Comparison of ENCODE assay signal across 11 cellular contexts in genomic region chr20:1888796-1889463, GRCh38. TPM values are rescaled to one million over a fixed set of nuclear protein-coding genes. Genes with fewer than 3 reads are reported as not detected.
DNase-seq lines count a peak whose midpoint lies in the region; ATAC-seq and TF ChIP-seq lines count a peak whose summit lies in the region.
"Had no signal": no experiment of that assay in that cellular context is flagged by ENCODE, and none has a peak within 500 bp of the region (broad histone marks: within the 10 kb centered on the region; RNA-seq: fewer than 3 reads in every experiment).

No MANE protein-coding gene starts in this region.

- no peaks in the 10 kb centered on the region for H3K36me3 Mint-ChIP-seq in activated CD8-positive, alpha-beta memory T cell treated with anti-CD3 and anti-CD28 coated beads, Interleukin-2, amount 10 ng/mL, durations not matched to agents 7 days and 5 days

- no peaks in the 10 kb centered on the region for H3K9me3 ChIP-seq in right lobe of liver
- no peaks in the 10 kb centered on the region for H3K9me3 ChIP-seq in stomach
- H3K9me3 ChIP-seq: MG63 had no signal

- 69% methylated on average over 3 of the region's 7 CpGs for WGBS in right lobe of liver (ENCODE audit: insufficient coverage, low coverage, low lambda C conversion rate, missing lambda C conversion rate)
- 51 to 83% (median 59%) methylated on average over 2 to 7 of the region's 7 CpGs for WGBS in stomach, 5 donors

- TF ChIP-seq EP300 in stomach (IDR thresholded peaks at IDR 0.05) = no peak

- H3K4me1 ChIP-seq in right lobe of liver (peaks cover 0 to 30% (median 8%) of the 10 kb centered on the region in 4 donors), stomach (peaks cover 0 to 37% (median 16%) of the 10 kb centered on the region in 4 donors)

- no peak overlapping the region for H3K4me3 Mint-ChIP-seq in activated CD8-positive, alpha-beta memory T cell treated with anti-CD3 and anti-CD28 coated beads, Interleukin-2, amount 10 ng/mL, durations not matched to agents 7 days and 5 days
- H3K4me3 Mint-ChIP-seq: activated T-helper 17 cell treated with anti-CD3 and anti-CD28 coated beads, Interleukin-2, amount 50 U/mL, for 72 hours had no signal

- H3K27me3 ChIP-seq in dorsolateral prefrontal cortex (no peaks in the 10 kb centered on the region), right lobe of liver (no peaks in the 10 kb centered on the region), stomach (peaks cover 0 to 5% (median 0%) of the 10 kb centered on the region in 3 donors)
- H3K27me3 ChIP-seq: MG63 had no signal

- ATAC-seq in right lobe of liver (peak; percentile 45 to 75 (median 70)), GM18870 (IDR thresholded peaks at IDR 0.05; ENCODE audit: unreplicated experiment) (no peak)
- no peak for ATAC-seq in activated CD8-positive, alpha-beta memory T cell treated with anti-CD3 and anti-CD28 coated beads, Interleukin-2, amount 10 ng/mL, durations not matched to agents 7 days and 5 days
- ATAC-seq: activated T-helper 17 cell treated with anti-CD3 and anti-CD28 coated beads, Interleukin-2, amount 50 U/mL, for 72 hours had no signal

- H3K27ac Mint-ChIP-seq in activated CD8-positive, alpha-beta memory T cell treated with anti-CD3 and anti-CD28 coated beads, Interleukin-2, amount 10 ng/mL, durations not matched to agents 7 days and 5 days = no peak overlapping the region
- H3K27ac Mint-ChIP-seq: activated T-helper 17 cell treated with anti-CD3 and anti-CD28 coated beads, Interleukin-2, amount 50 U/mL, for 72 hours had no signal

- intact Hi-C loops in dorsolateral prefrontal cortex (cut with DNase I) = no loop called here
- intact Hi-C loops in right lobe of liver (cut with DNase I) = loop anchor here (10.0 kb wide), 1 partner anchor 46 kb away; no protein-coding TSS in a partner anchor
- intact Hi-C loops in stomach (cut with DNase I; ENCODE audit: low total_unique reads) = no loop called here

- DNase-seq in EH (ENCODE audit: low read depth) (peak; percentile 53), NOMO-1 (lab: John Stamatoyannopoulos, UW; ENCODE audit: unreplicated experiment in 2 of 2) (peak; percentile 90 to 98), dorsolateral prefrontal cortex (no peak), right lobe of liver (peak; percentile 62 to 73 (median 72)), stomach (no peak), SHP77 (lab: John Stamatoyannopoulos, UW) (no peak)
- no peak for DNase-seq in activated CD8-positive, alpha-beta memory T cell treated with anti-CD3 and anti-CD28 coated beads, Interleukin-2, amount 10 ng/mL, durations not matched to agents 7 days and 5 days
- DNase-seq: MG63, WERI-Rb-1 had no signal

- H3K4me3 ChIP-seq in dorsolateral prefrontal cortex = no peak overlapping the region
- no peak overlapping the region for H3K4me3 ChIP-seq in right lobe of liver
- no peak overlapping the region for H3K4me3 ChIP-seq in stomach
- H3K4me3 ChIP-seq: MG63 had no signal

- no peaks in the 10 kb centered on the region for H3K9me3 Mint-ChIP-seq in activated CD8-positive, alpha-beta memory T cell treated with anti-CD3 and anti-CD28 coated beads, Interleukin-2, amount 10 ng/mL, durations not matched to agents 7 days and 5 days (ENCODE audit: low read depth)
- H3K9me3 Mint-ChIP-seq: activated T-helper 17 cell treated with anti-CD3 and anti-CD28 coated beads, Interleukin-2, amount 50 U/mL, for 72 hours had no signal

- H3K36me3 ChIP-seq in right lobe of liver = no peaks in the 10 kb centered on the region
- H3K36me3 ChIP-seq in stomach = no peaks in the 10 kb centered on the region
- H3K36me3 ChIP-seq: WERI-Rb-1 had no signal

- H3K4me1 Mint-ChIP-seq in activated CD8-positive, alpha-beta memory T cell treated with anti-CD3 and anti-CD28 coated beads, Interleukin-2, amount 10 ng/mL, durations not matched to agents 7 days and 5 days = no peaks in the 10 kb centered on the region
- H3K4me1 Mint-ChIP-seq: activated T-helper 17 cell treated with anti-CD3 and anti-CD28 coated beads, Interleukin-2, amount 50 U/mL, for 72 hours had no signal

- TF ChIP-seq CTCF in dorsolateral prefrontal cortex (IDR thresholded peaks at IDR 0.05 in 54 of 56, conservative IDR thresholded peaks at IDR 0.05 in 2 of 56; ENCODE audit: low read depth in 1 of 56, partially characterized antibody in 56 of 56) (no peak), right lobe of liver (IDR thresholded peaks at IDR 0.05) (no peak), stomach (IDR thresholded peaks at IDR 0.05) (no peak)

- H3K27me3 Mint-ChIP-seq in activated CD8-positive, alpha-beta memory T cell treated with anti-CD3 and anti-CD28 coated beads, Interleukin-2, amount 10 ng/mL, durations not matched to agents 7 days and 5 days = peaks cover 50% of the 10 kb centered on the region

- TF ChIP-seq POLR2A in right lobe of liver (IDR thresholded peaks at IDR 0.05) = peak; percentile 35
- TF ChIP-seq POLR2A in stomach (IDR thresholded peaks at IDR 0.05) = no peak

- CTCF ChIA-PET in activated CD8-positive, alpha-beta memory T cell treated with anti-CD3 and anti-CD28 coated beads, Interleukin-2, amount 10 ng/mL, durations not matched to agents 7 days and 5 days (lab: Charles Lee) = no interaction called here

- H3K27ac ChIP-seq in dorsolateral prefrontal cortex = peak overlapping the region in 51 of 59 donors; percentile 14 to 100 (median 99)
- peak overlapping the region in 1 of 3 donors; percentile 43 for H3K27ac ChIP-seq in right lobe of liver
- H3K27ac ChIP-seq in stomach = peak overlapping the region in 1 of 5 donors; percentile 26
- H3K27ac ChIP-seq: WERI-Rb-1 had no signal

RNA-seq across cellular contexts. Expression of gene SIRPA, which starts 6.3 kb away (rescaled TPM):
- 100 to 1,000 TPM; 164 to 389 (median 265) TPM for total RNA-seq in dorsolateral prefrontal cortex
- total RNA-seq in right lobe of liver = 10 to 100 TPM; 26.8 to 42.7 (median 34.8) TPM
- total RNA-seq in stomach = 10 to 100 TPM in 1 of 5 donors, 1 to 10 TPM in 3, under 1 TPM in 1; 0.29 to 35.5 (median 8.8) TPM
- polyA plus RNA-seq in stomach = 1 to 10 TPM; 5.7 to 8.5 (median 7.0) TPM
- total RNA-seq in activated CD8-positive, alpha-beta memory T cell treated with anti-CD3 and anti-CD28 coated beads, Interleukin-2, amount 10 ng/mL, durations not matched to agents 7 days and 5 days = not detected

Comparison
In these comparisons a context has a peak if more than half of its experiments do, and no peak if none do; other contexts are left out.
1. DNase-seq: peak in EH (single experiment), NOMO-1 (2 of 2) and right lobe of liver (3 of 3); none in dorsolateral prefrontal cortex (0 of 10), stomach (single experiment), SHP77 (0 of 2) and activated CD8-positive, alpha-beta memory T cell treated with anti-CD3 and anti-CD28 coated beads, Interleukin-2, amount 10 ng/mL, durations not matched to agents 7 days and 5 days (single experiment).
2. ATAC-seq: peak in right lobe of liver (4 of 4); none in GM18870 (single experiment) and activated CD8-positive, alpha-beta memory T cell treated with anti-CD3 and anti-CD28 coated beads, Interleukin-2, amount 10 ng/mL, durations not matched to agents 7 days and 5 days (single experiment).
3. intact Hi-C loops: an anchor here in right lobe of liver (10.0 kb wide); none called in dorsolateral prefrontal cortex and stomach.